9 cellular contexts compared by ENCODE assay signal in the genomic region with DNA sequence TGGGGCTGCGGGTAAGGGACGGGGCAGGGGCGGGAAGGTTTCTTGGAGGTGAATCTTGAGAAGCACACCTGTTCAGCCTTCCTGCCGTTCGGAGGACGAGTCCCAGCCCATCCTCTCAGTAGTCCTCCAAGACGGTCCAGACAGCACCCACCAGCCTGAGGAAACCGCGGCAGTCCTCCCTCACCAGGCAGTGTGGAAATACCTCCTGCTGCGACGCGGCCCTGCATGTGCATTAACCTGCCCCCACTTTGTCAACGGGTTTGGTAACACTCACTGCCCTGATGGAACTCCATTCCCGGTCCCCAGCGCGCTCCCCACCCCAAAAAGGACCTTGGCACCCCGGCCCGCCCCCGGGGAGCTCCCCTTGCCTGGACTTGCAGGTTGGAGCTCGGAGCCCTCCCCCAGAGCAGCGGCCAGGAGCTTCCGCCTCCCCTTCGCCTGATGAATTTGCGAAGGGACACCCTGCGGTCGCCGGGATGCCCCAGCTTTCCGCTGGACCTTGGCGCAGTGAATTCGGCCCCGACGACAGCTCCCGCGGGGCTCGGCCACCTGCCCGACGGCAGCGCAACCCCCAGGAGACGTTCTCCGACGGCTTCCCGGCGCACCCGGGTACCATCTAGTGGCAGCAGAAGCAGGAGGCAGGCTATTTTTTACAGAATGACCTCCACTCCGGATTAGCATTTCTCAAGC. TPM values are rescaled to one million over a fixed set of nuclear protein-coding genes. Genes with fewer than 3 reads are reported as not detected.
DNase-seq lines count a peak whose midpoint lies in the region; ATAC-seq and TF ChIP-seq lines count a peak whose summit lies in the region.
"Had no signal": no experiment of that assay in that cellular context is flagged by ENCODE, and none has a peak within 500 bp of the region (broad histone marks: within the 10 kb centered on the region; RNA-seq: fewer than 3 reads in every experiment).

No MANE protein-coding gene starts in this region.

- DNase-seq in AG20443 (ENCODE audit: low spot score) (peak; percentile 65), PC-3 (peak; percentile 46), right cardiac atrium (peak; percentile 46 to 69 (median 66)), NCI-H748 treated with DMSO at 0.1 percent for 48 hours (lab: John Stamatoyannopoulos, UW) (no peak)
- peak; percentile 69 for DNase-seq in activated naive CD4-positive, alpha-beta T cell treated with anti-CD3 and anti-CD28 coated beads, Interleukin-2, amount 10 ng/mL, durations not matched to agents 7 days and 5 days
- DNase-seq in stimulated activated CD4-positive, alpha-beta T cell treated with anti-CD3 and anti-CD28 coated beads, Interleukin-12 subunit alpha, Interleukin-12 subunit beta, amount 100 ng/mL, for 24 hours (ENCODE audit: low read depth in 2 of 2), result peak; percentile 22 to 51

- H3K27me3 ChIP-seq in PC-3 (ENCODE audit: low read length) (peaks cover 59% of the 10 kb centered on the region), right cardiac atrium (ENCODE audit: control insufficient read depth, insufficient read depth) (no peaks in the 10 kb centered on the region)

- BruUV-seq in PC-3 (replicated peaks; lab: Mats Ljungman, UMichigan), result no TSS peak

- H3K9me3 Mint-ChIP-seq in activated naive CD4-positive, alpha-beta T cell treated with anti-CD3 and anti-CD28 coated beads, Interleukin-2, amount 10 ng/mL, durations not matched to agents 7 days and 5 days, result no peaks in the 10 kb centered on the region

- no peaks in the 10 kb centered on the region for H3K79me2 ChIP-seq in PC-3 (ENCODE audit: low read length)

- no peaks in the 10 kb centered on the region for H3K36me3 Mint-ChIP-seq in activated naive CD4-positive, alpha-beta T cell treated with anti-CD3 and anti-CD28 coated beads, Interleukin-2, amount 10 ng/mL, durations not matched to agents 7 days and 5 days

- peak overlapping the region; percentile 63; the same call in 1 of the 2 replicates for H3K4me2 ChIP-seq in PC-3 (ENCODE audit: low read length)

- no peaks in the 10 kb centered on the region for H4K20me1 ChIP-seq in PC-3 (ENCODE audit: low read length)

- H3K4me1 ChIP-seq in PC-3 (ENCODE audit: insufficient read depth, low read length), result no peaks in the 10 kb centered on the region
- H3K4me1 ChIP-seq in right cardiac atrium (ENCODE audit: control insufficient read depth, insufficient read depth, low read length), result no peaks in the 10 kb centered on the region

- CTCF ChIA-PET in PC-3 (lab: Charles Lee), result interaction anchor here (0.6 kb wide), 1 partner anchor 136 kb away, joined by 3 read pairs; no protein-coding TSS in a partner anchor
- CTCF ChIA-PET in activated naive CD4-positive, alpha-beta T cell treated with anti-CD3 and anti-CD28 coated beads, Interleukin-2, amount 10 ng/mL, durations not matched to agents 7 days and 5 days (lab: Charles Lee), result interaction anchor here (0.6 to 6.9 kb wide), 11 partner anchors 9 to 414 kb away, joined by 3 to 80 read pairs (median 6); no protein-coding TSS in a partner anchor

- peak; percentile 68 for TF ChIP-seq CTCF in PC-3 (conservative IDR thresholded peaks at IDR 0.05; ENCODE audit: low read depth, low read length)

- H3K9me2 ChIP-seq in PC-3 (replicated peaks; ENCODE audit: low read length), result no peaks in the 10 kb centered on the region

- H3K4me3 Mint-ChIP-seq in activated naive CD4-positive, alpha-beta T cell treated with anti-CD3 and anti-CD28 coated beads, Interleukin-2, amount 10 ng/mL, durations not matched to agents 7 days and 5 days, result peak overlapping the region; percentile 54

- no peaks in the 10 kb centered on the region for H3K9me3 ChIP-seq in PC-3 (ENCODE audit: low read length)
- H3K9me3 ChIP-seq in right cardiac atrium (ENCODE audit: control insufficient read depth, low read length), result no peaks in the 10 kb centered on the region

- peaks cover 11% of the 10 kb centered on the region for H3K4me1 Mint-ChIP-seq in activated naive CD4-positive, alpha-beta T cell treated with anti-CD3 and anti-CD28 coated beads, Interleukin-2, amount 10 ng/mL, durations not matched to agents 7 days and 5 days

- H3K27ac ChIP-seq in PC-3 (ENCODE audit: low read length) (no peak overlapping the region), right cardiac atrium (ENCODE audit: low read length) (no peak overlapping the region)

- H3K4me3 ChIP-seq in PC-3 (ENCODE audit: low read length), result peak overlapping the region; percentile 30; the same call in 1 of the 2 replicates
- H3K4me3 ChIP-seq in right cardiac atrium (ENCODE audit: low read length), result peak overlapping the region; percentile 44

- peaks cover 11% of the 10 kb centered on the region for H3K27me3 Mint-ChIP-seq in activated naive CD4-positive, alpha-beta T cell treated with anti-CD3 and anti-CD28 coated beads, Interleukin-2, amount 10 ng/mL, durations not matched to agents 7 days and 5 days

- no peaks in the 10 kb centered on the region for H3F3A ChIP-seq in PC-3 (ENCODE audit: low read length, unreplicated experiment)

- H3K27ac Mint-ChIP-seq in activated naive CD4-positive, alpha-beta T cell treated with anti-CD3 and anti-CD28 coated beads, Interleukin-2, amount 10 ng/mL, durations not matched to agents 7 days and 5 days, result no peak overlapping the region

- 20% methylated on average over 45 of the region's 45 CpGs for WGBS in right cardiac atrium

- intact Hi-C loops in PC-3 (cut with micrococcal nuclease) (no loop called here), right cardiac atrium (cut with DNase I) (loop anchor here (5.0 to 10.0 kb wide), 3 partner anchors 102 to 295 kb away; no protein-coding TSS in a partner anchor)

- no peaks in the 10 kb centered on the region for H3K36me3 ChIP-seq in PC-3 (ENCODE audit: low read depth, low read length)

- POLR2A ChIA-PET in PC-3 (lab: Charles Lee; ENCODE audit: unreplicated experiment), result no interaction called here

- ATAC-seq in GM21367 (IDR thresholded peaks at IDR 0.05; ENCODE audit: unreplicated experiment) (peak; percentile 63), PC-3 (peak; percentile 83), right cardiac atrium (peak; percentile 75 to 78), GM18870 (IDR thresholded peaks at IDR 0.05; ENCODE audit: unreplicated experiment) (no peak)
- ATAC-seq: left colon had no signal

- no peak overlapping the region for H3K9ac ChIP-seq in PC-3 (ENCODE audit: low read length)

- peak overlapping the region; percentile 72 for H2AFZ ChIP-seq in PC-3 (ENCODE audit: low read length)

RNA-seq across cellular contexts. Expression of gene ACVR1C, which starts 31.5 kb away (rescaled TPM):
- total RNA-seq in PC-3 (2014; rRNA removed), result 0.17 and 0.40 TPM in 2 replicates
- total RNA-seq in right cardiac atrium, result 1 to 10 TPM in 3 of 4 donors, under 1 TPM in 1; 0.69 to 2.9 (median 1.1) TPM
- polyA plus RNA-seq in right cardiac atrium, result 0.36 TPM
